1 cellular context compared by ENCODE assay signal in the genomic region with DNA sequence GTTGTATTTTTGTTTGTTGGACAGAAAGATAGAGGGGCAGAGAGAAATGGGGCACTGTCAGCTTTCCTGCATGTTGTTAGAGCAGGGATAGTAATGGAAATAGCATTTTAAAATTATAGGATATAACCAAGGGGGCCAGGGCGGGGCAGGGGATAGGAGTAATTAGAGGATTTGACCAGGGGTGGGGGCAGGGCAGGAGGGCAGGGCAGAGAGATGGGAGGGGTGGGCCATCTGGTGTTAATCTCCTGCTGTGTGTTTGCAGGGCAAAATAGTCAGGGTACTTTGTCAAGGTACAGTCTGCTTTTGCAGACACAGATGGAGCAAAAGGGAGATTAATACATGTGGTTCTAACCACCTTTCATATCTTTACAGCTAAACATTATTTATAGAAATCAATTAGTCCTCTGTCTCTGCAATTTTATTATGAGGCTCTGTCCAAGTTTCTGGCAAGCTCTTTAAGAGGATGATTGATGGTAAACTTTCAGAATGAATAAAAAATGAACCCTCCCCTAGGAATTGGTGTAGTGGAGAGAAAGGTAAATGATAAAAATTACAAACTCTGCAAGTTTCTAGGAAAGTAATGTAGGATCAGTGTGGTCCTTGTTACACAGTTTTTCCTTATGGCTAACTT.
TF ChIP-seq lines count a peak whose summit lies in the region.

No MANE protein-coding gene starts in this region.

TF ChIP-seq in A549, 52 proteins besides CTCF, POLR2A, EP300 and RAD21 (continued from another document):
- TF ChIP-seq ZSCAN20 (CRISPR knock-in tag; IDR thresholded peaks at IDR 0.05) (no peak), CBX2 (IDR thresholded peaks at IDR 0.05; ENCODE audit: borderline replicate concordance, low read depth) (no peak), HOXB13 (CRISPR knock-in tag; IDR thresholded peaks at IDR 0.05; ENCODE audit: low read depth) (no peak), ZNF302 (CRISPR knock-in tag; IDR thresholded peaks at IDR 0.05) (no peak), ESRRA (IDR thresholded peaks at IDR 0.05; ENCODE audit: borderline replicate concordance, low read length) (no peak), BHLHE40 (IDR thresholded peaks at IDR 0.05; ENCODE audit: low read depth, low read length) (no peak), HEYL (CRISPR knock-in tag; IDR thresholded peaks at IDR 0.05) (no peak), MAFK (IDR thresholded peaks at IDR 0.05; ENCODE audit: partially characterized antibody) (no peak), GATA3 (IDR thresholded peaks at IDR 0.05; ENCODE audit: borderline replicate concordance) (no peak), JUN (IDR thresholded peaks at IDR 0.05) (no peak), ZC3H11A (IDR thresholded peaks at IDR 0.05) (no peak)
- TF ChIP-seq, protein P1, sequence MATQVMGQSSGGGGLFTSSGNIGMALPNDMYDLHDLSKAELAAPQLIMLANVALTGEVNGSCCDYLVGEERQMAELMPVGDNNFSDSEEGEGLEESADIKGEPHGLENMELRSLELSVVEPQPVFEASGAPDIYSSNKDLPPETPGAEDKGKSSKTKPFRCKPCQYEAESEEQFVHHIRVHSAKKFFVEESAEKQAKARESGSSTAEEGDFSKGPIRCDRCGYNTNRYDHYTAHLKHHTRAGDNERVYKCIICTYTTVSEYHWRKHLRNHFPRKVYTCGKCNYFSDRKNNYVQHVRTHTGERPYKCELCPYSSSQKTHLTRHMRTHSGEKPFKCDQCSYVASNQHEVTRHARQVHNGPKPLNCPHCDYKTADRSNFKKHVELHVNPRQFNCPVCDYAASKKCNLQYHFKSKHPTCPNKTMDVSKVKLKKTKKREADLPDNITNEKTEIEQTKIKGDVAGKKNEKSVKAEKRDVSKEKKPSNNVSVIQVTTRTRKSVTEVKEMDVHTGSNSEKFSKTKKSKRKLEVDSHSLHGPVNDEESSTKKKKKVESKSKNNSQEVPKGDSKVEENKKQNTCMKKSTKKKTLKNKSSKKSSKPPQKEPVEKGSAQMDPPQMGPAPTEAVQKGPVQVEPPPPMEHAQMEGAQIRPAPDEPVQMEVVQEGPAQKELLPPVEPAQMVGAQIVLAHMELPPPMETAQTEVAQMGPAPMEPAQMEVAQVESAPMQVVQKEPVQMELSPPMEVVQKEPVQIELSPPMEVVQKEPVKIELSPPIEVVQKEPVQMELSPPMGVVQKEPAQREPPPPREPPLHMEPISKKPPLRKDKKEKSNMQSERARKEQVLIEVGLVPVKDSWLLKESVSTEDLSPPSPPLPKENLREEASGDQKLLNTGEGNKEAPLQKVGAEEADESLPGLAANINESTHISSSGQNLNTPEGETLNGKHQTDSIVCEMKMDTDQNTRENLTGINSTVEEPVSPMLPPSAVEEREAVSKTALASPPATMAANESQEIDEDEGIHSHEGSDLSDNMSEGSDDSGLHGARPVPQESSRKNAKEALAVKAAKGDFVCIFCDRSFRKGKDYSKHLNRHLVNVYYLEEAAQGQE (IDR thresholded peaks at IDR 0.05) = no peak
